ENCODE assay signal across 1 cellular context in the genomic region with DNA sequence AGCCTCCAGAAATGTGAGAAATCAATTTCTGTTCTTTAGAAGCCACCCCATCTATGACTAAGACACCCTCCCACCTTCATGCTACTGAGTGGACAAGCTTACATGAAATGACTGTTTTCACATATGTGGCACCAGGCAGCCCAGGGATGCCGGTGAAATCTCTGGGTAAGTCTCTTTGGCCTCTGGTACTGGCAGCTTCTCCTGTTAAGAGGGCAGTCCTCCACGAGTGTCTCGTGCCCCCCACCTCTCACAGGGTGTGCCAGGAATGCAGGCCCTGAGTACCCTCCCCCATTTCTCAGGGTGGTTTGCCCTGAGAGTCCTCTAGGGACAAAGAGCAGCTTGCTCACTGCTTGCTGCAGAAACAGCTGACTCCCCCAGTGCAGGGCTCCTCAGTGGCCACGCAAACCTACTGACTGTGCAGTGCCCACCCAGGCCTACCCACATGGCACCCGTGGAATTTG.
TF ChIP-seq lines count a peak whose summit lies in the region.

No MANE protein-coding gene starts in this region.

TF ChIP-seq in HepG2, 621 proteins besides CTCF, POLR2A, EP300 and RAD21:
- TF ChIP-seq MAFG (CRISPR knock-in tag; IDR thresholded peaks at IDR 0.05) (no peak), ZBTB7A (CRISPR knock-in tag; IDR thresholded peaks at IDR 0.05) (0 out of 2 replicates have a peak, but pooled peaks have one; percentile 11), HIVEP1 (CRISPR knock-in tag; IDR thresholded peaks at IDR 0.05) (no peak), ZNF572 (CRISPR knock-in tag; IDR thresholded peaks at IDR 0.05) (no peak), TBX2 (CRISPR knock-in tag; IDR thresholded peaks at IDR 0.05; ENCODE audit: borderline replicate concordance) (0 out of 2 replicates have a peak, but pooled peaks have one; percentile 12), NONO (IDR thresholded peaks at IDR 0.05) (no peak), NONO (CRISPR knock-in tag; conservative IDR thresholded peaks at IDR 0.05) (0 out of 2 replicates have a peak, but pooled peaks have one; percentile 31), RFX5 (IDR thresholded peaks at IDR 0.05; ENCODE audit: low read depth, low read length) (peak; percentile 76), FOXK2 (IDR thresholded peaks at IDR 0.05) (no peak), JUND (CRISPR knock-in tag; IDR thresholded peaks at IDR 0.05) (0 out of 2 replicates have a peak, but pooled peaks have one; percentile 3), HNF4A (CRISPR knock-in tag; IDR thresholded peaks at IDR 0.05) (0 out of 2 replicates have a peak, but pooled peaks have one; percentile 19), ZMYM4 (CRISPR knock-in tag; IDR thresholded peaks at IDR 0.05) (no peak), KDM6A (CRISPR knock-in tag; IDR thresholded peaks at IDR 0.05; ENCODE audit: low read depth) (no peak), ZNF350 (CRISPR knock-in tag; IDR thresholded peaks at IDR 0.05; ENCODE audit: borderline replicate concordance, low read depth) (peak; percentile 21; the same call in 1 of the 2 replicates), TEAD3 (CRISPR knock-in tag; optimal IDR thresholded peaks at IDR 0.05; ENCODE audit: borderline replicate concordance) (peak; percentile 49)
- TF ChIP-seq, protein P1, sequence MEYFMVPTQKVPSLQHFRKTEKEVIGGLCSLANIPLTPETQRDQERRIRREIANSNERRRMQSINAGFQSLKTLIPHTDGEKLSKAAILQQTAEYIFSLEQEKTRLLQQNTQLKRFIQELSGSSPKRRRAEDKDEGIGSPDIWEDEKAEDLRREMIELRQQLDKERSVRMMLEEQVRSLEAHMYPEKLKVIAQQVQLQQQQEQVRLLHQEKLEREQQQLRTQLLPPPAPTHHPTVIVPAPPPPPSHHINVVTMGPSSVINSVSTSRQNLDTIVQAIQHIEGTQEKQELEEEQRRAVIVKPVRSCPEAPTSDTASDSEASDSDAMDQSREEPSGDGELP (IDR thresholded peaks at IDR 0.05; ENCODE audit: borderline replicate concordance, low read depth), result peak; percentile 78; the same call in 1 of the 2 replicates
- TF ChIP-seq, protein P2, sequence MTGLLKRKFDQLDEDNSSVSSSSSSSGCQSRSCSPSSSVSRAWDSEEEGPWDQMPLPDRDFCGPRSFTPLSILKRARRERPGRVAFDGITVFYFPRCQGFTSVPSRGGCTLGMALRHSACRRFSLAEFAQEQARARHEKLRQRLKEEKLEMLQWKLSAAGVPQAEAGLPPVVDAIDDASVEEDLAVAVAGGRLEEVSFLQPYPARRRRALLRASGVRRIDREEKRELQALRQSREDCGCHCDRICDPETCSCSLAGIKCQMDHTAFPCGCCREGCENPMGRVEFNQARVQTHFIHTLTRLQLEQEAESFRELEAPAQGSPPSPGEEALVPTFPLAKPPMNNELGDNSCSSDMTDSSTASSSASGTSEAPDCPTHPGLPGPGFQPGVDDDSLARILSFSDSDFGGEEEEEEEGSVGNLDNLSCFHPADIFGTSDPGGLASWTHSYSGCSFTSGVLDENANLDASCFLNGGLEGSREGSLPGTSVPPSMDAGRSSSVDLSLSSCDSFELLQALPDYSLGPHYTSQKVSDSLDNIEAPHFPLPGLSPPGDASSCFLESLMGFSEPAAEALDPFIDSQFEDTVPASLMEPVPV (CRISPR knock-in tag; IDR thresholded peaks at IDR 0.05), result no peak
- TF ChIP-seq, protein P3, sequence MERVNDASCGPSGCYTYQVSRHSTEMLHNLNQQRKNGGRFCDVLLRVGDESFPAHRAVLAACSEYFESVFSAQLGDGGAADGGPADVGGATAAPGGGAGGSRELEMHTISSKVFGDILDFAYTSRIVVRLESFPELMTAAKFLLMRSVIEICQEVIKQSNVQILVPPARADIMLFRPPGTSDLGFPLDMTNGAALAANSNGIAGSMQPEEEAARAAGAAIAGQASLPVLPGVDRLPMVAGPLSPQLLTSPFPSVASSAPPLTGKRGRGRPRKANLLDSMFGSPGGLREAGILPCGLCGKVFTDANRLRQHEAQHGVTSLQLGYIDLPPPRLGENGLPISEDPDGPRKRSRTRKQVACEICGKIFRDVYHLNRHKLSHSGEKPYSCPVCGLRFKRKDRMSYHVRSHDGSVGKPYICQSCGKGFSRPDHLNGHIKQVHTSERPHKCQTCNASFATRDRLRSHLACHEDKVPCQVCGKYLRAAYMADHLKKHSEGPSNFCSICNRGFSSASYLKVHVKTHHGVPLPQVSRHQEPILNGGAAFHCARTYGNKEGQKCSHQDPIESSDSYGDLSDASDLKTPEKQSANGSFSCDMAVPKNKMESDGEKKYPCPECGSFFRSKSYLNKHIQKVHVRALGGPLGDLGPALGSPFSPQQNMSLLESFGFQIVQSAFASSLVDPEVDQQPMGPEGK (CRISPR knock-in tag; IDR thresholded peaks at IDR 0.05), result no peak; the same call in 1 of the 2 replicates
- TF ChIP-seq, protein P4, sequence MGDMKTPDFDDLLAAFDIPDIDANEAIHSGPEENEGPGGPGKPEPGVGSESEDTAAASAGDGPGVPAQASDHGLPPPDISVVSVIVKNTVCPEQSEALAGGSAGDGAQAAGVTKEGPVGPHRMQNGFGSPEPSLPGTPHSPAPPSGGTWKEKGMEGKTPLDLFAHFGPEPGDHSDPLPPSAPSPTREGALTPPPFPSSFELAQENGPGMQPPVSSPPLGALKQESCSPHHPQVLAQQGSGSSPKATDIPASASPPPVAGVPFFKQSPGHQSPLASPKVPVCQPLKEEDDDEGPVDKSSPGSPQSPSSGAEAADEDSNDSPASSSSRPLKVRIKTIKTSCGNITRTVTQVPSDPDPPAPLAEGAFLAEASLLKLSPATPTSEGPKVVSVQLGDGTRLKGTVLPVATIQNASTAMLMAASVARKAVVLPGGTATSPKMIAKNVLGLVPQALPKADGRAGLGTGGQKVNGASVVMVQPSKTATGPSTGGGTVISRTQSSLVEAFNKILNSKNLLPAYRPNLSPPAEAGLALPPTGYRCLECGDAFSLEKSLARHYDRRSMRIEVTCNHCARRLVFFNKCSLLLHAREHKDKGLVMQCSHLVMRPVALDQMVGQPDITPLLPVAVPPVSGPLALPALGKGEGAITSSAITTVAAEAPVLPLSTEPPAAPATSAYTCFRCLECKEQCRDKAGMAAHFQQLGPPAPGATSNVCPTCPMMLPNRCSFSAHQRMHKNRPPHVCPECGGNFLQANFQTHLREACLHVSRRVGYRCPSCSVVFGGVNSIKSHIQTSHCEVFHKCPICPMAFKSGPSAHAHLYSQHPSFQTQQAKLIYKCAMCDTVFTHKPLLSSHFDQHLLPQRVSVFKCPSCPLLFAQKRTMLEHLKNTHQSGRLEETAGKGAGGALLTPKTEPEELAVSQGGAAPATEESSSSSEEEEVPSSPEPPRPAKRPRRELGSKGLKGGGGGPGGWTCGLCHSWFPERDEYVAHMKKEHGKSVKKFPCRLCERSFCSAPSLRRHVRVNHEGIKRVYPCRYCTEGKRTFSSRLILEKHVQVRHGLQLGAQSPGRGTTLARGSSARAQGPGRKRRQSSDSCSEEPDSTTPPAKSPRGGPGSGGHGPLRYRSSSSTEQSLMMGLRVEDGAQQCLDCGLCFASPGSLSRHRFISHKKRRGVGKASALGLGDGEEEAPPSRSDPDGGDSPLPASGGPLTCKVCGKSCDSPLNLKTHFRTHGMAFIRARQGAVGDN (CRISPR knock-in tag; IDR thresholded peaks at IDR 0.05), result 0 out of 2 replicates have a peak, but pooled peaks have one; percentile 46
- TF ChIP-seq, protein P5, sequence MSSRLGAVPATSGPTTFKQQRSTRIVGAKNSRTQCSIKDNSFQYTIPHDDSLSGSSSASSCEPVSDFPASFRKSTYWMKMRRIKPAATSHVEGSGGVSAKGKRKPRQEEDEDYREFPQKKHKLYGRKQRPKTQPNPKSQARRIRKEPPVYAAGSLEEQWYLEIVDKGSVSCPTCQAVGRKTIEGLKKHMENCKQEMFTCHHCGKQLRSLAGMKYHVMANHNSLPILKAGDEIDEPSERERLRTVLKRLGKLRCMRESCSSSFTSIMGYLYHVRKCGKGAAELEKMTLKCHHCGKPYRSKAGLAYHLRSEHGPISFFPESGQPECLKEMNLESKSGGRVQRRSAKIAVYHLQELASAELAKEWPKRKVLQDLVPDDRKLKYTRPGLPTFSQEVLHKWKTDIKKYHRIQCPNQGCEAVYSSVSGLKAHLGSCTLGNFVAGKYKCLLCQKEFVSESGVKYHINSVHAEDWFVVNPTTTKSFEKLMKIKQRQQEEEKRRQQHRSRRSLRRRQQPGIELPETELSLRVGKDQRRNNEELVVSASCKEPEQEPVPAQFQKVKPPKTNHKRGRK (CRISPR knock-in tag; IDR thresholded peaks at IDR 0.05), result no peak
- TF ChIP-seq, protein P6, sequence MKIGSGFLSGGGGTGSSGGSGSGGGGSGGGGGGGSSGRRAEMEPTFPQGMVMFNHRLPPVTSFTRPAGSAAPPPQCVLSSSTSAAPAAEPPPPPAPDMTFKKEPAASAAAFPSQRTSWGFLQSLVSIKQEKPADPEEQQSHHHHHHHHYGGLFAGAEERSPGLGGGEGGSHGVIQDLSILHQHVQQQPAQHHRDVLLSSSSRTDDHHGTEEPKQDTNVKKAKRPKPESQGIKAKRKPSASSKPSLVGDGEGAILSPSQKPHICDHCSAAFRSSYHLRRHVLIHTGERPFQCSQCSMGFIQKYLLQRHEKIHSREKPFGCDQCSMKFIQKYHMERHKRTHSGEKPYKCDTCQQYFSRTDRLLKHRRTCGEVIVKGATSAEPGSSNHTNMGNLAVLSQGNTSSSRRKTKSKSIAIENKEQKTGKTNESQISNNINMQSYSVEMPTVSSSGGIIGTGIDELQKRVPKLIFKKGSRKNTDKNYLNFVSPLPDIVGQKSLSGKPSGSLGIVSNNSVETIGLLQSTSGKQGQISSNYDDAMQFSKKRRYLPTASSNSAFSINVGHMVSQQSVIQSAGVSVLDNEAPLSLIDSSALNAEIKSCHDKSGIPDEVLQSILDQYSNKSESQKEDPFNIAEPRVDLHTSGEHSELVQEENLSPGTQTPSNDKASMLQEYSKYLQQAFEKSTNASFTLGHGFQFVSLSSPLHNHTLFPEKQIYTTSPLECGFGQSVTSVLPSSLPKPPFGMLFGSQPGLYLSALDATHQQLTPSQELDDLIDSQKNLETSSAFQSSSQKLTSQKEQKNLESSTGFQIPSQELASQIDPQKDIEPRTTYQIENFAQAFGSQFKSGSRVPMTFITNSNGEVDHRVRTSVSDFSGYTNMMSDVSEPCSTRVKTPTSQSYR (CRISPR knock-in tag; IDR thresholded peaks at IDR 0.05; ENCODE audit: borderline replicate concordance), result peak; percentile 28; the same call in 1 of the 2 replicates
- TF ChIP-seq, protein P7, sequence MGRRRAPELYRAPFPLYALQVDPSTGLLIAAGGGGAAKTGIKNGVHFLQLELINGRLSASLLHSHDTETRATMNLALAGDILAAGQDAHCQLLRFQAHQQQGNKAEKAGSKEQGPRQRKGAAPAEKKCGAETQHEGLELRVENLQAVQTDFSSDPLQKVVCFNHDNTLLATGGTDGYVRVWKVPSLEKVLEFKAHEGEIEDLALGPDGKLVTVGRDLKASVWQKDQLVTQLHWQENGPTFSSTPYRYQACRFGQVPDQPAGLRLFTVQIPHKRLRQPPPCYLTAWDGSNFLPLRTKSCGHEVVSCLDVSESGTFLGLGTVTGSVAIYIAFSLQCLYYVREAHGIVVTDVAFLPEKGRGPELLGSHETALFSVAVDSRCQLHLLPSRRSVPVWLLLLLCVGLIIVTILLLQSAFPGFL (CRISPR knock-in tag; IDR thresholded peaks at IDR 0.05), result no peak
